In genomic region chr10:37010741-37011140, GRCh38 we compare ENCODE assay signal across 27 cellular contexts.
"Had no signal": no experiment of that assay in that cellular context is flagged by ENCODE, and none has a peak within 500 bp of the region (broad histone marks: within the 10 kb centered on the region; RNA-seq: fewer than 3 reads in every experiment).

No MANE protein-coding gene starts in this region.

- DNase-seq: activated B cell treated with CpG ODN at 0.5 μM for 24 hours; activated CD4-positive, alpha-beta memory T cell treated with anti-CD3 and anti-CD28 coated beads for 36 hours; activated CD4-positive, alpha-beta T cell treated with anti-CD3 and anti-CD28 coated beads, Interleukin-2, amount 10 ng/mL, durations not matched to agents 24 days and 14 days; activated effector memory CD4-positive, alpha-beta T cell treated with Interleukin-2 at 50 U/mL for 16 hours; activated gamma-delta T cell treated with Interleukin-2 at 50 U/mL for 16 hours; activated naive CD4-positive, alpha-beta T cell treated with anti-CD3 and anti-CD28 coated beads, Interleukin-2, amount 50 U/mL, for 16 hours; activated naive CD4-positive, alpha-beta T cell treated with Interleukin-2 at 50 U/mL for 16 hours; activated T-cell treated with anti-CD3 and anti-CD28 coated beads, Interleukin-2, amount 50 U/mL, for 4 hours; amniotic stem cell; aorta; body of pancreas; central memory CD4-positive, alpha-beta T cell; cerebellar nuclear complex; colonic mucosa; effector CD8-positive, alpha-beta T cell; esophagus squamous epithelium; foreskin melanocyte; heart right ventricle; T-helper 1 cell; T-helper 17 cell; T1000; WERI-Rb-1 had no signal

- H3K4me1 Mint-ChIP-seq: activated B cell treated with CpG ODN at 0.5 μM for 24 hours; activated CD4-positive, alpha-beta T cell treated with anti-CD3 and anti-CD28 coated beads, Interleukin-2, amount 10 ng/mL, durations not matched to agents 24 days and 14 days; activated T-helper 17 cell treated with anti-CD3 and anti-CD28 coated beads, Interleukin-2, amount 50 U/mL, for 72 hours; T-helper 17 cell had no signal

- H3K36me3 Mint-ChIP-seq: activated CD4-positive, alpha-beta memory T cell treated with anti-CD3 and anti-CD28 coated beads for 36 hours; activated naive CD8-positive, alpha-beta T cell had no signal

- H3K27ac Mint-ChIP-seq: activated B cell treated with CpG ODN at 0.5 μM for 24 hours; activated CD4-positive, alpha-beta memory T cell treated with anti-CD3 and anti-CD28 coated beads for 36 hours; activated CD4-positive, alpha-beta T cell treated with anti-CD3 and anti-CD28 coated beads, Interleukin-2, amount 10 ng/mL, durations not matched to agents 24 days and 14 days; activated naive CD8-positive, alpha-beta T cell; activated T-helper 17 cell treated with anti-CD3 and anti-CD28 coated beads, Interleukin-2, amount 50 U/mL, for 72 hours; T-helper 17 cell; T-helper 2 cell treated with Interferon-gamma antibody and Interleukin-4, amounts not matched to agents 5 μg/mL and 100 μg/mL, for 36 hours had no signal

- ATAC-seq: activated CD4-positive, CD25-positive, alpha-beta regulatory T cell treated with anti-CD3 and anti-CD28 coated beads, Interleukin-2, amount 50 U/mL, for 24 hours; activated T-cell treated with anti-CD3 and anti-CD28 coated beads, Interleukin-2, amount 50 U/mL, for 4 hours; activated T-helper 17 cell treated with anti-CD3 and anti-CD28 coated beads, Interleukin-2, amount 50 U/mL, for 72 hours; body of pancreas; gastroesophageal sphincter; heart right ventricle; T-helper 17 cell had no signal

- H3K4me3 Mint-ChIP-seq: activated B cell treated with CpG ODN at 0.5 μM for 24 hours; activated CD4-positive, alpha-beta memory T cell treated with anti-CD3 and anti-CD28 coated beads for 36 hours; activated CD4-positive, alpha-beta T cell treated with anti-CD3 and anti-CD28 coated beads, Interleukin-2, amount 10 ng/mL, durations not matched to agents 24 days and 14 days; activated naive CD8-positive, alpha-beta T cell; activated T-cell treated with anti-CD3 and anti-CD28 coated beads, Interleukin-2, amount 50 U/mL, for 4 hours; activated T-helper 17 cell treated with anti-CD3 and anti-CD28 coated beads, Interleukin-2, amount 50 U/mL, for 72 hours; T-helper 17 cell; T-helper 2 cell treated with Interferon-gamma antibody and Interleukin-4, amounts not matched to agents 5 μg/mL and 100 μg/mL, for 36 hours had no signal

- H3K27me3 Mint-ChIP-seq: activated B cell treated with CpG ODN at 0.5 μM for 24 hours; activated CD4-positive, alpha-beta memory T cell treated with anti-CD3 and anti-CD28 coated beads for 36 hours; activated CD4-positive, alpha-beta T cell treated with anti-CD3 and anti-CD28 coated beads, Interleukin-2, amount 10 ng/mL, durations not matched to agents 24 days and 14 days; activated naive CD8-positive, alpha-beta T cell; activated T-helper 17 cell treated with anti-CD3 and anti-CD28 coated beads, Interleukin-2, amount 50 U/mL, for 72 hours; T-helper 17 cell had no signal
